Comparison of ENCODE assay signal across 1 cellular context in the genomic region with DNA sequence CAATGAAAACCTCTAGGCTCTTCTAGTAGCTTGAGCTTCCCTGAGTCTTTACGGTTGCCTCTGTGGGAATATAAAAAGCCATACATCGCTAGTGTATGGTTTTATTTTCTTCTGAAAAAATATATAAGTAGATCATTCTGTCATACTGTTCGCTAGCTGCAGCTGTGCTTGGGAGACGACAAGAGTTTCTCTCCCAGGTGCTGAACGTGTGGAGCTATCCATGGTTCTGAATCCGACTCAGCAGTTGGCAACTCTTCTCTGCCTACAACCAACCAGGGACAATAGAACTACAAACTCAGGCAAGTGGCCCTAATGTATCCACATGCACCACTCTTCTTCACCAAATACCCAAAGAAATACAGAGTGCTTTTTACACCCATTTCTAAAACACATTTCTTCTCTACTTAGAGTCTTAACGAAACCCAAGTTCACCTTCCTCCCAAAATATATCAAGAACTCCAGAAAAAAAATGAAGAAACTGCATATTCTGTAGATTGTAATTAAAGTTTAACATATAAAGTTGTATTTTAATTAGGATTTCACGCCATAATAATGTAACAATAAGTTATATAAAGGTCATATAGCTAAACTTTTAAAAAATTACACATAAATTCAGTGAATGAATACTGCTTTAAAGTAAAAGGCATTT.
TF ChIP-seq lines count a peak whose summit lies in the region.

No MANE protein-coding gene starts in this region.

TF ChIP-seq in HepG2, 621 proteins besides CTCF, POLR2A, EP300 and RAD21 (continued from another document and continues in another):
- TF ChIP-seq, protein P1, sequence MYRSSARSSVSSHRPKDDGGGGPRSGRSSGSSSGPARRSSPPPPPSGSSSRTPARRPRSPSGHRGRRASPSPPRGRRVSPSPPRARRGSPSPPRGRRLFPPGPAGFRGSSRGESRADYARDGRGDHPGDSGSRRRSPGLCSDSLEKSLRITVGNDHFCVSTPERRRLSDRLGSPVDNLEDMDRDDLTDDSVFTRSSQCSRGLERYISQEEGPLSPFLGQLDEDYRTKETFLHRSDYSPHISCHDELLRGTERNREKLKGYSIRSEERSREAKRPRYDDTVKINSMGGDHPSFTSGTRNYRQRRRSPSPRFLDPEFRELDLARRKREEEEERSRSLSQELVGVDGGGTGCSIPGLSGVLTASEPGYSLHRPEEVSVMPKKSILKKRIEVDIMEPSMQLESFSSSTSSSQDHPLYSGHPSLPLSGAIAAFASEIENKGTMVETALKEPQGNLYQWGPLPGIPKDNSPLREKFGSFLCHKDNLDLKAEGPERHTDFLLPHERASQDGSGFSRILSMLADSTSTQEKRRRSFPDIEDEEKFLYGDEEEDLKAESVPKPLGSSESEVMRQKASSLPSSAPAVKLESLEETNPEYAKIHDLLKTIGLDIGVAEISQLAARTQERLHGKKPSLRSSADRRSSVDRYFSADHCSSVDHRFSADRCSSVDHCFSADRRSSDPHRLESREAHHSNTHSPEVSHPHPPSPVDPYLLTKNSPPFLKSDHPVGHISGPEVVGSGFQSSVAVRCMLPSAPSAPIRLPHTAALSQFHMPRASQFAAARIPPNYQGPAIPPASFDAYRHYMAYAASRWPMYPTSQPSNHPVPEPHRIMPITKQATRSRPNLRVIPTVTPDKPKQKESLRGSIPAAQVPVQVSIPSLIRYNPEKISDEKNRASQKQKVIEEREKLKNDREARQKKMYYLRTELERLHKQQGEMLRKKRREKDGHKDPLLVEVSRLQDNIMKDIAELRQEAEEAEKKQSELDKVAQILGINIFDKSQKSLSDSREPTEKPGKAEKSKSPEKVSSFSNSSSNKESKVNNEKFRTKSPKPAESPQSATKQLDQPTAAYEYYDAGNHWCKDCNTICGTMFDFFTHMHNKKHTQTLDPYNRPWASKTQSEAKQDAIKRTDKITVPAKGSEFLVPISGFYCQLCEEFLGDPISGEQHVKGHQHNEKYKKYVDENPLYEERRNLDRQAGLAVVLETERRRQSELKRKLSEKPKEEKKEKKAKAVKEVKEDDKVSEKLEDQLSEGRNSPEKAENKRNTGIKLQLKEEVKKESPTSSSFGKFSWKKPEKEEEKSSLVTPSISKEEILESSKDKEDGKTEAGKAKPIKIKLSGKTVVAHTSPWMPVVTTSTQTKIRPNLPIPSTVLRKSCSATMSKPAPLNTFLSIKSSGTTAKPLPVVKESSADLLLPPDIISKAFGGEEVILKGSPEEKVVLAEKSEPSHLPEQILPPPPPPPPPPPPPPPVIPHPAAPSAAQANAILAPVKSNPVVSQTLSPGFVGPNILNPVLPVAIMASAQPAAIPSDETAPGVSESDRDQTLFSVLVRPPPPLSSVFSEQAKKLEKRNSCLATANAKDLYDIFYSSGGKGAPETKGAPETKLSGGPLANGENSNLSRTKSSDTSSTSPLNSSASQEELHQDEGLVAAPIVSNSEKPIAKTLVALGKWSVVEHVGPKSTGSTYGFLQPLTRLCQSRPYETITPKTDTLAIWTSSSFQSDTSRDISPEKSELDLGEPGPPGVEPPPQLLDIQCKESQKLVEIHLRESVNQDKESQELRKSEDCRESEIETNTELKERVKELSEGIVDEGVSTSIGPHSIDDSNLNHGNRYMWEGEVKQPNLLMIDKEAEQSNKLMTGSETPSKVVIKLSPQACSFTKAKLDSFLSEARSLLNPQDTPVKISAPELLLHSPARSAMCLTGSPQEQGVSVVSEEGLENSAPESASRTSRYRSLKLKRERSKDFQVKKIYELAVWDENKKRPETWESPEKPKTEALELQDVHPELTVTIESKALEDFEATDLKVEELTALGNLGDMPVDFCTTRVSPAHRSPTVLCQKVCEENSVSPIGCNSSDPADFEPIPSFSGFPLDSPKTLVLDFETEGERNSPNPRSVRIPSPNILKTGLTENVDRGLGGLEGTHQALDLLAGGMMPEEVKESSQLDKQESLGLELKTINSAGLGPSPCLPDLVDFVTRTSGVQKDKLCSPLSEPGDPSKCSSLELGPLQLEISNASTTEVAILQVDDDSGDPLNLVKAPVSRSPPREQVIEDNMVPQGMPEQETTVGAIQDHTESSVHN (CRISPR knock-in tag; IDR thresholded peaks at IDR 0.05), result peak; percentile 99; the same call in 1 of the 2 replicates
- peak; percentile 99 for TF ChIP-seq ZNF75D (CRISPR knock-in tag; IDR thresholded peaks at IDR 0.05; ENCODE audit: borderline replicate concordance)
- TF ChIP-seq RFX3 (CRISPR knock-in tag; IDR thresholded peaks at IDR 0.05), result peak; percentile 83
- peak; percentile 89; the same call in 1 of the 2 replicates for TF ChIP-seq ZNF354B (CRISPR knock-in tag; IDR thresholded peaks at IDR 0.05)
- TF ChIP-seq ZNF781 (CRISPR knock-in tag; IDR thresholded peaks at IDR 0.05; ENCODE audit: borderline replicate concordance, not compliant biosample characterization), result peak; percentile 100
- peak; percentile 96 for TF ChIP-seq PHF5A (CRISPR knock-in tag; IDR thresholded peaks at IDR 0.05; ENCODE audit: low read depth, unreplicated experiment)
- no peak for TF ChIP-seq AGO2 (optimal IDR thresholded peaks at IDR 0.05; ENCODE audit: low read depth, low read length)
- TF ChIP-seq, protein P2, sequence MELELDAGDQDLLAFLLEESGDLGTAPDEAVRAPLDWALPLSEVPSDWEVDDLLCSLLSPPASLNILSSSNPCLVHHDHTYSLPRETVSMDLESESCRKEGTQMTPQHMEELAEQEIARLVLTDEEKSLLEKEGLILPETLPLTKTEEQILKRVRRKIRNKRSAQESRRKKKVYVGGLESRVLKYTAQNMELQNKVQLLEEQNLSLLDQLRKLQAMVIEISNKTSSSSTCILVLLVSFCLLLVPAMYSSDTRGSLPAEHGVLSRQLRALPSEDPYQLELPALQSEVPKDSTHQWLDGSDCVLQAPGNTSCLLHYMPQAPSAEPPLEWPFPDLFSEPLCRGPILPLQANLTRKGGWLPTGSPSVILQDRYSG (CRISPR knock-in tag; IDR thresholded peaks at IDR 0.05), result peak; percentile 100
- TF ChIP-seq GTF2F1 (IDR thresholded peaks at IDR 0.05; ENCODE audit: low read length), result no peak
- TF ChIP-seq POGZ (CRISPR knock-in tag; IDR thresholded peaks at IDR 0.05), result peak; percentile 44; the same call in 1 of the 2 replicates
- peak; percentile 100; the same call in 1 of the 2 replicates for TF ChIP-seq ARHGAP35 (CRISPR knock-in tag; IDR thresholded peaks at IDR 0.05; ENCODE audit: borderline replicate concordance)
- peak; percentile 90 for TF ChIP-seq ZNF747 (CRISPR knock-in tag; IDR thresholded peaks at IDR 0.05; ENCODE audit: borderline replicate concordance)
- TF ChIP-seq, protein P3, sequence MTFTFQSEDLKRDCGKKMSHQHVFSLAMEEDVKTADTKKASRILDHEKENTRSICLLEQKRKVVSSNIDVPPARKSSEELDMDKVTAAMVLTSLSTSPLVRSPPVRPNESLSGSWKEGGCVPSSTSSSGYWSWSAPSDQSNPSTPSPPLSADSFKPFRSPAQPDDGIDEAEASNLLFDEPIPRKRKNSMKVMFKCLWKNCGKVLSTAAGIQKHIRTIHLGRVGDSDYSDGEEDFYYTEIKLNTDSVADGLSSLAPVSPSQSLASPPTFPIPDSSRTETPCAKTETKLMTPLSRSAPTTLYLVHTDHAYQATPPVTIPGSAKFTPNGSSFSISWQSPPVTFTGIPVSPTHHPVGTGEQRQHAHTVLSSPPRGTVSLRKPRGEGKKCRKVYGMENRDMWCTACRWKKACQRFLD (CRISPR knock-in tag; IDR thresholded peaks at IDR 0.05; ENCODE audit: borderline replicate concordance), result peak; percentile 100
- TF ChIP-seq, protein P4, sequence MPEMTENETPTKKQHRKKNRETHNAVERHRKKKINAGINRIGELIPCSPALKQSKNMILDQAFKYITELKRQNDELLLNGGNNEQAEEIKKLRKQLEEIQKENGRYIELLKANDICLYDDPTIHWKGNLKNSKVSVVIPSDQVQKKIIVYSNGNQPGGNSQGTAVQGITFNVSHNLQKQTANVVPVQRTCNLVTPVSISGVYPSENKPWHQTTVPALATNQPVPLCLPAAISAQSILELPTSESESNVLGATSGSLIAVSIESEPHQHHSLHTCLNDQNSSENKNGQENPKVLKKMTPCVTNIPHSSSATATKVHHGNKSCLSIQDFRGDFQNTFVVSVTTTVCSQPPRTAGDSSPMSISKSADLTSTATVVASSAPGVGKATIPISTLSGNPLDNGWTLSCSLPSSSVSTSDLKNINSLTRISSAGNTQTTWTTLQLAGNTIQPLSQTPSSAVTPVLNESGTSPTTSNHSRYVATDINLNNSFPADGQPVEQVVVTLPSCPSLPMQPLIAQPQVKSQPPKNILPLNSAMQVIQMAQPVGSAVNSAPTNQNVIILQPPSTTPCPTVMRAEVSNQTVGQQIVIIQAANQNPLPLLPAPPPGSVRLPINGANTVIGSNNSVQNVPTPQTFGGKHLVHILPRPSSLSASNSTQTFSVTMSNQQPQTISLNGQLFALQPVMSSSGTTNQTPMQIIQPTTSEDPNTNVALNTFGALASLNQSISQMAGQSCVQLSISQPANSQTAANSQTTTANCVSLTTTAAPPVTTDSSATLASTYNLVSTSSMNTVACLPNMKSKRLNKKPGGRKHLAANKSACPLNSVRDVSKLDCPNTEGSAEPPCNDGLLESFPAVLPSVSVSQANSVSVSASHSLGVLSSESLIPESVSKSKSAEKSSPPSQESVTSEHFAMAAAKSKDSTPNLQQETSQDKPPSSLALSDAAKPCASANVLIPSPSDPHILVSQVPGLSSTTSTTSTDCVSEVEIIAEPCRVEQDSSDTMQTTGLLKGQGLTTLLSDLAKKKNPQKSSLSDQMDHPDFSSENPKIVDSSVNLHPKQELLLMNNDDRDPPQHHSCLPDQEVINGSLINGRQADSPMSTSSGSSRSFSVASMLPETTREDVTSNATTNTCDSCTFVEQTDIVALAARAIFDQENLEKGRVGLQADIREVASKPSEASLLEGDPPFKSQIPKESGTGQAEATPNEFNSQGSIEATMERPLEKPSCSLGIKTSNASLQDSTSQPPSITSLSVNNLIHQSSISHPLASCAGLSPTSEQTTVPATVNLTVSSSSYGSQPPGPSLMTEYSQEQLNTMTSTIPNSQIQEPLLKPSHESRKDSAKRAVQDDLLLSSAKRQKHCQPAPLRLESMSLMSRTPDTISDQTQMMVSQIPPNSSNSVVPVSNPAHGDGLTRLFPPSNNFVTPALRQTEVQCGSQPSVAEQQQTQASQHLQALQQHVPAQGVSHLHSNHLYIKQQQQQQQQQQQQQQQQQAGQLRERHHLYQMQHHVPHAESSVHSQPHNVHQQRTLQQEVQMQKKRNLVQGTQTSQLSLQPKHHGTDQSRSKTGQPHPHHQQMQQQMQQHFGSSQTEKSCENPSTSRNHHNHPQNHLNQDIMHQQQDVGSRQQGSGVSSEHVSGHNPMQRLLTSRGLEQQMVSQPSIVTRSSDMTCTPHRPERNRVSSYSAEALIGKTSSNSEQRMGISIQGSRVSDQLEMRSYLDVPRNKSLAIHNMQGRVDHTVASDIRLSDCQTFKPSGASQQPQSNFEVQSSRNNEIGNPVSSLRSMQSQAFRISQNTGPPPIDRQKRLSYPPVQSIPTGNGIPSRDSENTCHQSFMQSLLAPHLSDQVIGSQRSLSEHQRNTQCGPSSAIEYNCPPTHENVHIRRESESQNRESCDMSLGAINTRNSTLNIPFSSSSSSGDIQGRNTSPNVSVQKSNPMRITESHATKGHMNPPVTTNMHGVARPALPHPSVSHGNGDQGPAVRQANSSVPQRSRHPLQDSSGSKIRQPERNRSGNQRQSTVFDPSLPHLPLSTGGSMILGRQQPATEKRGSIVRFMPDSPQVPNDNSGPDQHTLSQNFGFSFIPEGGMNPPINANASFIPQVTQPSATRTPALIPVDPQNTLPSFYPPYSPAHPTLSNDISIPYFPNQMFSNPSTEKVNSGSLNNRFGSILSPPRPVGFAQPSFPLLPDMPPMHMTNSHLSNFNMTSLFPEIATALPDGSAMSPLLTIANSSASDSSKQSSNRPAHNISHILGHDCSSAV (CRISPR knock-in tag; IDR thresholded peaks at IDR 0.05; ENCODE audit: borderline replicate concordance), result 0 out of 2 replicates have a peak, but pooled peaks have one; percentile 71
- TF ChIP-seq, protein P5, sequence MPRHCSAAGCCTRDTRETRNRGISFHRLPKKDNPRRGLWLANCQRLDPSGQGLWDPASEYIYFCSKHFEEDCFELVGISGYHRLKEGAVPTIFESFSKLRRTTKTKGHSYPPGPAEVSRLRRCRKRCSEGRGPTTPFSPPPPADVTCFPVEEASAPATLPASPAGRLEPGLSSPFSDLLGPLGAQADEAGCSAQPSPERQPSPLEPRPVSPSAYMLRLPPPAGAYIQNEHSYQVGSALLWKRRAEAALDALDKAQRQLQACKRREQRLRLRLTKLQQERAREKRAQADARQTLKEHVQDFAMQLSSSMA (CRISPR knock-in tag; IDR thresholded peaks at IDR 0.05), result peak; percentile 96
- TF ChIP-seq, protein P6, sequence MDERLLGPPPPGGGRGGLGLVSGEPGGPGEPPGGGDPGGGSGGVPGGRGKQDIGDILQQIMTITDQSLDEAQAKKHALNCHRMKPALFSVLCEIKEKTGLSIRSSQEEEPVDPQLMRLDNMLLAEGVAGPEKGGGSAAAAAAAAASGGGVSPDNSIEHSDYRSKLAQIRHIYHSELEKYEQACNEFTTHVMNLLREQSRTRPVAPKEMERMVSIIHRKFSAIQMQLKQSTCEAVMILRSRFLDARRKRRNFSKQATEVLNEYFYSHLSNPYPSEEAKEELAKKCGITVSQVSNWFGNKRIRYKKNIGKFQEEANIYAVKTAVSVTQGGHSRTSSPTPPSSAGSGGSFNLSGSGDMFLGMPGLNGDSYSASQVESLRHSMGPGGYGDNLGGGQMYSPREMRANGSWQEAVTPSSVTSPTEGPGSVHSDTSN (CRISPR knock-in tag; IDR thresholded peaks at IDR 0.05), result peak; percentile 72
- peak; percentile 96 for TF ChIP-seq YEATS2 (CRISPR knock-in tag; IDR thresholded peaks at IDR 0.05; ENCODE audit: borderline replicate concordance)
- TF ChIP-seq, protein P7, sequence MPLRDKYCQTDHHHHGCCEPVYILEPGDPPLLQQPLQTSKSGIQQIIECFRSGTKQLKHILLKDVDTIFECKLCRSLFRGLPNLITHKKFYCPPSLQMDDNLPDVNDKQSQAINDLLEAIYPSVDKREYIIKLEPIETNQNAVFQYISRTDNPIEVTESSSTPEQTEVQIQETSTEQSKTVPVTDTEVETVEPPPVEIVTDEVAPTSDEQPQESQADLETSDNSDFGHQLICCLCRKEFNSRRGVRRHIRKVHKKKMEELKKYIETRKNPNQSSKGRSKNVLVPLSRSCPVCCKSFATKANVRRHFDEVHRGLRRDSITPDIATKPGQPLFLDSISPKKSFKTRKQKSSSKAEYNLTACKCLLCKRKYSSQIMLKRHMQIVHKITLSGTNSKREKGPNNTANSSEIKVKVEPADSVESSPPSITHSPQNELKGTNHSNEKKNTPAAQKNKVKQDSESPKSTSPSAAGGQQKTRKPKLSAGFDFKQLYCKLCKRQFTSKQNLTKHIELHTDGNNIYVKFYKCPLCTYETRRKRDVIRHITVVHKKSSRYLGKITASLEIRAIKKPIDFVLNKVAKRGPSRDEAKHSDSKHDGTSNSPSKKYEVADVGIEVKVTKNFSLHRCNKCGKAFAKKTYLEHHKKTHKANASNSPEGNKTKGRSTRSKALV (CRISPR knock-in tag; IDR thresholded peaks at IDR 0.05), result peak; percentile 99
- peak; percentile 95 for TF ChIP-seq FOSL1 (CRISPR knock-in tag; IDR thresholded peaks at IDR 0.05; ENCODE audit: borderline replicate concordance)
- TF ChIP-seq, protein P8, sequence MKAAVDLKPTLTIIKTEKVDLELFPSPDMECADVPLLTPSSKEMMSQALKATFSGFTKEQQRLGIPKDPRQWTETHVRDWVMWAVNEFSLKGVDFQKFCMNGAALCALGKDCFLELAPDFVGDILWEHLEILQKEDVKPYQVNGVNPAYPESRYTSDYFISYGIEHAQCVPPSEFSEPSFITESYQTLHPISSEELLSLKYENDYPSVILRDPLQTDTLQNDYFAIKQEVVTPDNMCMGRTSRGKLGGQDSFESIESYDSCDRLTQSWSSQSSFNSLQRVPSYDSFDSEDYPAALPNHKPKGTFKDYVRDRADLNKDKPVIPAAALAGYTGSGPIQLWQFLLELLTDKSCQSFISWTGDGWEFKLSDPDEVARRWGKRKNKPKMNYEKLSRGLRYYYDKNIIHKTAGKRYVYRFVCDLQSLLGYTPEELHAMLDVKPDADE (CRISPR knock-in tag; IDR thresholded peaks at IDR 0.05), result peak; percentile 100
- TF ChIP-seq TCF12 (IDR thresholded peaks at IDR 0.05), result no peak
- peak; percentile 96 for TF ChIP-seq TCF12 (CRISPR knock-in tag; IDR thresholded peaks at IDR 0.05)
- no peak for TF ChIP-seq FOXA1 (IDR thresholded peaks at IDR 0.05)
- peak; percentile 62 for TF ChIP-seq FOXA1 (CRISPR knock-in tag; IDR thresholded peaks at IDR 0.05)
- no peak for TF ChIP-seq NBN (conservative IDR thresholded peaks at IDR 0.05)
- TF ChIP-seq RBM22 (optimal IDR thresholded peaks at IDR 0.05; ENCODE audit: low read length), result no peak
- TF ChIP-seq MED13 (CRISPR knock-in tag; IDR thresholded peaks at IDR 0.05), result peak; percentile 100
